Comparison of ENCODE assay signal across 9 cellular contexts in genomic region chr5:126811515-126812198, GRCh38. TPM values are rescaled to one million over a fixed set of nuclear protein-coding genes. Genes with fewer than 3 reads are reported as not detected.
A peak's percentile ranks its signal among the peaks of the same experiment; 100 is the strongest.
DNase-seq lines count a peak whose midpoint lies in the region; ATAC-seq and TF ChIP-seq lines count a peak whose summit lies in the region.
"Had no signal": no experiment of that assay in that cellular context is flagged by ENCODE, and none has a peak within 500 bp of the region (broad histone marks: within the 10 kb centered on the region; RNA-seq: fewer than 3 reads in every experiment).

No MANE protein-coding gene starts in this region.

- no peak for ATAC-seq in HG03039 (IDR thresholded peaks at IDR 0.05; ENCODE audit: unreplicated experiment)

- WGBS in esophagus squamous epithelium, 2 donors, result 55 to 83% methylated on average over 6 of the region's 6 CpGs

- DNase-seq in NOMO-1 treated with DMSO at 0.1 percent for 48 hours (lab: John Stamatoyannopoulos, UW; ENCODE audit: unreplicated experiment) (peak; percentile 74), NOMO-1 treated with dmso at 0.1 percent for 144 hours (lab: John Stamatoyannopoulos, UW; ENCODE audit: unreplicated experiment) (no peak), T-helper 22 cell (ENCODE audit: low read depth) (peak; percentile 13), esophagus squamous epithelium (lab: John Stamatoyannopoulos, UW) (no peak), NCI-H146 treated with DMSO at 0.1 percent for 48 hours (lab: John Stamatoyannopoulos, UW; ENCODE audit: unreplicated experiment) (no peak), GOT3 (lab: John Stamatoyannopoulos, UW) (no peak)
- peak in 2 of 3 donors; percentile 10 to 32 for DNase-seq in stimulated activated CD4-positive, alpha-beta T cell treated with anti-CD3 and anti-CD28 coated beads, TNF-alpha, amount 100 ng/mL, for 48 hours (ENCODE audit: low read depth in 3 of 3)

- peaks cover 0 to 6% (median 0%) of the 10 kb centered on the region in 3 donors for H3K4me1 ChIP-seq in esophagus squamous epithelium

- no peaks in the 10 kb centered on the region for H3K9me3 ChIP-seq in esophagus squamous epithelium
- H3K9me3 ChIP-seq: thoracic aorta had no signal

- intact Hi-C loops in esophagus squamous epithelium (cut with DNase I), result no loop called here

- TF ChIP-seq CTCF in esophagus squamous epithelium (IDR thresholded peaks at IDR 0.05), result no peak

- H3K36me3 ChIP-seq in esophagus squamous epithelium, result peaks cover 0 to 21% (median 0%) of the 10 kb centered on the region in 3 donors
- H3K36me3 ChIP-seq: thoracic aorta had no signal

- peak in 1 of 4 donors; percentile 40 for TF ChIP-seq POLR2A in esophagus squamous epithelium (IDR thresholded peaks at IDR 0.05)

- peak overlapping the region in 3 of 4 donors; percentile 5 to 73 (median 60) for H3K27ac ChIP-seq in esophagus squamous epithelium
- H3K27ac ChIP-seq: thoracic aorta had no signal

- H3K27me3 ChIP-seq in esophagus squamous epithelium, result no peaks in the 10 kb centered on the region

- H3K4me3 ChIP-seq in esophagus squamous epithelium, result no peak overlapping the region
- H3K4me3 ChIP-seq: thoracic aorta had no signal

RNA-seq across cellular contexts. Expression of gene LMNB1, which starts 34.7 kb away (rescaled TPM):
- 10 to 100 TPM; 13.7 to 61.5 (median 39.2) TPM for total RNA-seq in esophagus squamous epithelium

Comparison
In these comparisons a context has a peak if more than half of its experiments do, and no peak if none do; other contexts are left out.
1. DNase-seq: peak in NOMO-1 treated with DMSO at 0.1 percent for 48 hours (single experiment), T-helper 22 cell (single experiment) and stimulated activated CD4-positive, alpha-beta T cell treated with anti-CD3 and anti-CD28 coated beads, TNF-alpha, amount 100 ng/mL, for 48 hours (2 of 3); none in NOMO-1 treated with dmso at 0.1 percent for 144 hours (single experiment), esophagus squamous epithelium (single experiment), NCI-H146 treated with DMSO at 0.1 percent for 48 hours (single experiment) and GOT3 (single experiment).